ENCODE assay signal across 7 cellular contexts in genomic region chr11:65551572-65552398, GRCh38. TPM values are rescaled to one million over a fixed set of nuclear protein-coding genes. Genes with fewer than 3 reads are reported as not detected.
A peak's percentile ranks its signal among the peaks of the same experiment; 100 is the strongest.
DNase-seq lines count a peak whose midpoint lies in the region; ATAC-seq and TF ChIP-seq lines count a peak whose summit lies in the region.

No MANE protein-coding gene starts in this region.

- TF ChIP-seq CTCF in GM12864 (IDR thresholded peaks at IDR 0.05; ENCODE audit: low read depth, low read length, missing control alignments): peak; percentile 75

- no peaks in the 10 kb centered on the region for H3K9me3 Mint-ChIP-seq in activated naive CD8-positive, alpha-beta T cell (ENCODE audit: low read depth)
- H3K9me3 Mint-ChIP-seq in immature natural killer cell: peaks cover 0 to 2% (median 0%) of the 10 kb centered on the region in 6 donors

- no peaks in the 10 kb centered on the region for H3K36me3 Mint-ChIP-seq in activated naive CD8-positive, alpha-beta T cell
- peaks cover 9 to 17% (median 16%) of the 10 kb centered on the region in 3 donors for H3K36me3 Mint-ChIP-seq in immature natural killer cell

- peaks cover 68% of the 10 kb centered on the region for H3K4me1 Mint-ChIP-seq in activated naive CD8-positive, alpha-beta T cell (ENCODE audit: low read depth)
- peaks cover 54 to 56% of the 10 kb centered on the region in 2 donors for H3K4me1 Mint-ChIP-seq in immature natural killer cell

- H3K27ac Mint-ChIP-seq in activated naive CD8-positive, alpha-beta T cell: peak overlapping the region; percentile 77
- peak overlapping the region in 4 of 6 donors; percentile 54 to 79 (median 69) for H3K27ac Mint-ChIP-seq in immature natural killer cell

- peak; percentile 37 for DNase-seq in GM12864 (ENCODE audit: low read depth)
- DNase-seq in OCI-M1 (lab: John Stamatoyannopoulos, UW): peak; percentile 63
- peak; percentile 49 to 59 (median 53) for DNase-seq in immature natural killer cell
- peak; percentile 30 for DNase-seq in stimulated activated naive CD4-positive, alpha-beta T cell treated with Interleukin-2 at 50 U/mL for 16 hours (lab: John Stamatoyannopoulos, UW)
- no peak for DNase-seq in NCI-H446 (lab: John Stamatoyannopoulos, UW)

- peak; percentile 53 for ATAC-seq in HG03135 (IDR thresholded peaks at IDR 0.05; ENCODE audit: unreplicated experiment)

- H3K27me3 Mint-ChIP-seq in activated naive CD8-positive, alpha-beta T cell: no peaks in the 10 kb centered on the region
- peaks cover 3 to 5% (median 4%) of the 10 kb centered on the region in 3 donors for H3K27me3 Mint-ChIP-seq in immature natural killer cell (ENCODE audit: low read depth in 3 of 3)

- no peak overlapping the region for H3K4me3 ChIP-seq in GM12864 (ENCODE audit: low read depth, low read length)

- peak overlapping the region; percentile 14 for H3K4me3 Mint-ChIP-seq in activated naive CD8-positive, alpha-beta T cell
- peak overlapping the region in 1 of 5 donors; percentile 9 for H3K4me3 Mint-ChIP-seq in immature natural killer cell

RNA-seq across cellular contexts. Expression of gene LTBP3, which starts 6.4 kb away (rescaled TPM):
- 10 to 100 TPM in 2 of 3 donors, 1 to 10 TPM in 1; 3.3 to 21.0 (median 14.5) TPM for polyA plus RNA-seq in immature natural killer cell

RNA-seq across cellular contexts. Expression of gene ZNRD2, which starts 18.5 kb away (rescaled TPM):
- 100 to 1,000 TPM in 2 of 3 donors, 10 to 100 TPM in 1; 100.0 to 138 (median 117) TPM for polyA plus RNA-seq in immature natural killer cell

RNA-seq across cellular contexts. Expression of gene FAM89B, which starts 20.6 kb away (rescaled TPM):
- polyA plus RNA-seq in immature natural killer cell: 100 to 1,000 TPM in 2 of 3 donors, 10 to 100 TPM in 1; 98.6 to 173 (median 158) TPM

RNA-seq across cellular contexts. Expression of gene EHBP1L1, which starts 24.1 kb away (rescaled TPM):
- polyA plus RNA-seq in immature natural killer cell: 10 to 100 TPM; 14.8 to 19.3 (median 17.7) TPM

RNA-seq across cellular contexts. Expression of gene SCYL1, which starts 26.9 kb away (rescaled TPM):
- 10 to 100 TPM; 17.8 to 52.5 (median 23.3) TPM for polyA plus RNA-seq in immature natural killer cell

Comparison
In these comparisons a context has a peak if more than half of its experiments do, and no peak if none do; other contexts are left out.
1. DNase-seq: peak in GM12864 (single experiment), OCI-M1 (single experiment), immature natural killer cell (3 of 3) and stimulated activated naive CD4-positive, alpha-beta T cell treated with Interleukin-2 at 50 U/mL for 16 hours (single experiment); none in NCI-H446 (0 of 2).